Comparison of ENCODE assay signal across 10 cellular contexts in genomic region chr15:73990250-73991005, GRCh38. TPM values are rescaled to one million over a fixed set of nuclear protein-coding genes. Genes with fewer than 3 reads are reported as not detected.
DNase-seq lines count a peak whose midpoint lies in the region; ATAC-seq and TF ChIP-seq lines count a peak whose summit lies in the region.
"Had no signal": no experiment of that assay in that cellular context is flagged by ENCODE, and none has a peak within 500 bp of the region (broad histone marks: within the 10 kb centered on the region; RNA-seq: fewer than 3 reads in every experiment).

No MANE protein-coding gene starts in this region.

- peak overlapping the region; percentile 13 to 97 for H3K4me3 Mint-ChIP-seq in effector memory CD8-positive, alpha-beta T cell

- peaks cover 47% of the 10 kb centered on the region for H3K4me1 ChIP-seq in psoas muscle

- H3K27me3 Mint-ChIP-seq in effector memory CD8-positive, alpha-beta T cell, result no peaks in the 10 kb centered on the region

- peaks cover 12% of the 10 kb centered on the region for H3K36me3 Mint-ChIP-seq in effector memory CD8-positive, alpha-beta T cell (ENCODE audit: insufficient read depth)

- no peak for ATAC-seq in effector memory CD8-positive, alpha-beta T cell (replicated peaks)
- no peak for ATAC-seq in psoas muscle

- H3K27me3 ChIP-seq in psoas muscle (ENCODE audit: insufficient read depth in 3 of 3, low read length in 2 of 3), result no peaks in the 10 kb centered on the region
- H3K27me3 ChIP-seq: brain microvascular endothelial cell had no signal

- TF ChIP-seq CTCF in psoas muscle (IDR thresholded peaks at IDR 0.05), result no peak

- H3K27ac ChIP-seq in psoas muscle, result peak overlapping the region; percentile 91

- H3K4me3 ChIP-seq in psoas muscle, result peak overlapping the region; percentile 97

- DNase-seq in COLO668 (lab: John Stamatoyannopoulos, UW; ENCODE audit: unreplicated experiment) (peak; percentile 61), NCI-H69 (lab: John Stamatoyannopoulos, UW) (peak; percentile 49), psoas muscle (no peak), inferior parietal cortex (ENCODE audit: extremely low spot score) (no peak), D341Med (ENCODE audit: low spot score) (no peak), ACHN (no peak)
- DNase-seq in effector memory CD8-positive, alpha-beta T cell, result no peak
- DNase-seq in stimulated activated CD4-positive, alpha-beta T cell treated with anti-CD3 and anti-CD28 coated beads, Interleukin-12 subunit alpha, Interleukin-12 subunit beta, amount 100 ng/mL, for 4 hours, result no peak
- DNase-seq: brain microvascular endothelial cell, NCI-H2029 treated with DMSO at 0.1 percent for 48 hours had no signal

- H3K4me1 Mint-ChIP-seq in effector memory CD8-positive, alpha-beta T cell (ENCODE audit: low read depth in 2 of 2), result peaks cover 21 to 22% of the 10 kb centered on the region in 2 donors

- H3K9me3 Mint-ChIP-seq in effector memory CD8-positive, alpha-beta T cell, result no peaks in the 10 kb centered on the region

- 59 to 64% (median 62%) methylated on average over 9 of the region's 9 CpGs for WGBS in psoas muscle, 3 donors

- H3K27ac Mint-ChIP-seq in effector memory CD8-positive, alpha-beta T cell, result no peak overlapping the region

- H3K36me3 ChIP-seq in psoas muscle (ENCODE audit: insufficient read depth in 1 of 2, low read depth in 1 of 2), result peaks cover 0 to 32% of the 10 kb centered on the region in 2 donors
- H3K36me3 ChIP-seq: brain microvascular endothelial cell had no signal

- no peaks in the 10 kb centered on the region for H3K9me3 ChIP-seq in psoas muscle

- in situ Hi-C loops in ACHN (cut with HindIII; ENCODE audit: low pct_ligation_motif_present, low pct_unique_long_range_greater_than_20kb, low sequenced_read_pairs), result no loop called here

- intact Hi-C loops in psoas muscle (cut with DNase I), result no loop called here

RNA-seq across cellular contexts. Expression of gene STOML1, which starts 1.7 kb away (rescaled TPM):
- total RNA-seq in psoas muscle, result 10 to 100 TPM; 18.3 to 26.2 (median 22.7) TPM
- 10 to 100 TPM; 22.0 to 34.4 (median 33.0) TPM for polyA plus RNA-seq in psoas muscle

RNA-seq across cellular contexts. Expression of gene PML, which starts 4.1 kb away (rescaled TPM):
- 10 to 100 TPM; 15.0 to 22.6 (median 15.6) TPM for total RNA-seq in psoas muscle
- polyA plus RNA-seq in psoas muscle, result 10 to 100 TPM in 1 of 3 donors, 1 to 10 TPM in 2; 6.7 to 10.2 (median 7.5) TPM

Comparison
In these comparisons a context has a peak if more than half of its experiments do, and no peak if none do; other contexts are left out.
1. DNase-seq: peak in COLO668 (single experiment) and NCI-H69 (single experiment); none in effector memory CD8-positive, alpha-beta T cell (0 of 3), psoas muscle (0 of 2), inferior parietal cortex (single experiment), stimulated activated CD4-positive, alpha-beta T cell treated with anti-CD3 and anti-CD28 coated beads, Interleukin-12 subunit alpha, Interleukin-12 subunit beta, amount 100 ng/mL, for 4 hours (single experiment), D341Med (single experiment) and ACHN (single experiment).